8 cellular contexts compared by ENCODE assay signal in genomic region chr1:41726899-41727748, GRCh38.
DNase-seq lines count a peak whose midpoint lies in the region; TF ChIP-seq lines count a peak whose summit lies in the region.

No MANE protein-coding gene starts in this region.

- no peak overlapping the region for H3K4me3 ChIP-seq in Loucy (ENCODE audit: low read length, poor library complexity, severe bottlenecking)

- H3F3A ChIP-seq in Loucy (ENCODE audit: low read depth) = no peaks in the 10 kb centered on the region

- H3K79me2 ChIP-seq in Loucy (ENCODE audit: insufficient read depth, low read length) = no peaks in the 10 kb centered on the region

- H4K20me1 ChIP-seq in Loucy (ENCODE audit: insufficient read depth, low read length, poor library complexity, severe bottlenecking) = no peaks in the 10 kb centered on the region

- no peaks in the 10 kb centered on the region for H3K27me3 ChIP-seq in Loucy (ENCODE audit: insufficient read depth, low read length, poor library complexity, severe bottlenecking)

- no peak overlapping the region for H3K4me2 ChIP-seq in Loucy (ENCODE audit: low read depth, low read length, poor library complexity, severe bottlenecking)

- DNase-seq in CD1c-positive myeloid dendritic cell (ENCODE audit: extremely low spot score) = peak; percentile 95
- peak; percentile 38 for DNase-seq in GM19240 (ENCODE audit: insufficient read length, low spot score)
- peak; percentile 61 to 62 for DNase-seq in activated T-cell treated with anti-CD3 and anti-CD28 coated beads, Interleukin-2, amount 50 U/mL, for 48 hours
- DNase-seq in lung microvascular endothelial cell (ENCODE audit: low read depth in 2 of 2) = peak; percentile 18 to 67
- DNase-seq in HK-2 (ENCODE audit: unreplicated experiment) = no peak
- DNase-seq in islet precursor cell = no peak
- DNase-seq in glomerular visceral epithelial cell (ENCODE audit: extremely low spot score) = no peak

- no peak overlapping the region for H2AFZ ChIP-seq in Loucy (ENCODE audit: low read length)

- no peak overlapping the region for H3K9ac ChIP-seq in Loucy (ENCODE audit: low read depth, low read length, poor library complexity, severe bottlenecking)

- H3K9me3 ChIP-seq in Loucy (ENCODE audit: insufficient read depth, low read depth, low read length) = no peaks in the 10 kb centered on the region

- peaks cover 27% of the 10 kb centered on the region for H3K4me1 ChIP-seq in Loucy (ENCODE audit: insufficient read depth, low read length, poor library complexity, severe bottlenecking)

- peak; percentile 40 for TF ChIP-seq CTCF in Loucy (conservative IDR thresholded peaks at IDR 0.05; ENCODE audit: low read length)

- no peaks in the 10 kb centered on the region for H3K9me2 ChIP-seq in Loucy (replicated peaks; ENCODE audit: low read depth, low read length)

- no peaks in the 10 kb centered on the region for H3K36me3 ChIP-seq in Loucy (ENCODE audit: insufficient read depth, low read length)

Comparison
In these comparisons a context has a peak if more than half of its experiments do, and no peak if none do; other contexts are left out.
1. DNase-seq: peak in CD1c-positive myeloid dendritic cell (single experiment), GM19240 (single experiment), activated T-cell treated with anti-CD3 and anti-CD28 coated beads, Interleukin-2, amount 50 U/mL, for 48 hours (2 of 2) and lung microvascular endothelial cell (2 of 2); none in HK-2 (single experiment), islet precursor cell (single experiment) and glomerular visceral epithelial cell (single experiment).